ENCODE assay signal across 26 cellular contexts in the genomic region with DNA sequence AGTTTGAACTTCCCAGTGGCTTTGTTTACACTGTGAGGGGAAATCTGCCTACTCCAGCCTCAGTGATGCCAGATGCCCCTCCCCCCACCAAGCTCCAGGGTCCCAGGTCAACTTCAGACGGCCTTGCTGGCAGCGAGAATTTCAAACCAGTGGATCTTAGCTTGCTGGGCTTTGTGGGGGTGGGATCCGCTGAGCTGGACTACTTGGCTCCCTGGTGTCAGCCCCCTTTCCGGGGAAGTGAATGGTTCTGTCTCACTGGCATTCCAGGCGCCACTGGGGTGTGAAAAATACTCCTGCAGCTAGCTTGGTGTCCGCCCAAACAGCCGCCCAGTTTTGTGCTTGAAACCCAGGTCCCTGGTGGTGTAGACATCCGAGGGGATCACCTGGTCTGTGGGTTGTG.
DNase-seq lines count a peak whose midpoint lies in the region; ATAC-seq, FAIRE-seq and TF ChIP-seq lines count a peak whose summit lies in the region.
"Had no signal": no experiment of that assay in that cellular context is flagged by ENCODE, and none has a peak within 500 bp of the region (broad histone marks: within the 10 kb centered on the region; RNA-seq: fewer than 3 reads in every experiment).

No MANE protein-coding gene starts in this region.

- POLR2A ChIA-PET in K562 (lab: Yijun Ruan, JAX) = no interaction called here

- peaks cover 2% of the 10 kb centered on the region for H3K27me3 Mint-ChIP-seq in GM23338 (ENCODE audit: insufficient read depth, low read depth, poor library complexity)

- H3K79me1 ChIP-seq in neuronal stem cell (ENCODE audit: low read depth, low read length) = no peaks in the 10 kb centered on the region

- H3K14ac ChIP-seq in neuronal stem cell (ENCODE audit: low read length) = no peak overlapping the region

- H3K27ac Mint-ChIP-seq in GM23338 = no peak overlapping the region
- H3K27ac Mint-ChIP-seq: CD4-positive, CD25-positive, alpha-beta regulatory T cell had no signal

- H4K8ac ChIP-seq in neuronal stem cell (ENCODE audit: low read depth, low read length) = no peak overlapping the region

- no peak overlapping the region for H4K91ac ChIP-seq in neuronal stem cell (ENCODE audit: low read depth, low read length, poor library complexity)

- no peaks in the 10 kb centered on the region for H3K9me1 ChIP-seq in K562 (ENCODE audit: control insufficient read depth, insufficient read depth, low read length)

- H3K9me3 Mint-ChIP-seq in GM23338 = 0 out of 3 replicates have a peak, but pooled peaks cover 2% of the 10 kb centered on the region
- H3K9me3 Mint-ChIP-seq: CD4-positive, CD25-positive, alpha-beta regulatory T cell had no signal

- H3K79me2 ChIP-seq in GM23338 (replicated peaks; ENCODE audit: insufficient read depth) (no peaks in the 10 kb centered on the region), K562 (ENCODE audit: control insufficient read depth, insufficient read depth, low read length) (no peaks in the 10 kb centered on the region)

- H2BK5ac ChIP-seq in neuronal stem cell (ENCODE audit: low read length) = no peak overlapping the region

- H3K27ac ChIP-seq in GM23338 (ENCODE audit: low read depth) = no peak overlapping the region
- no peak overlapping the region for H3K27ac ChIP-seq in K562 (ENCODE audit: extremely low read depth, low read depth, low read length)
- no peak overlapping the region for H3K27ac ChIP-seq in neuronal stem cell (replicated peaks; ENCODE audit: low read length)
- H3K27ac ChIP-seq: BLaER1, GM23248, PC-9, SJCRH30 had no signal

- H3K4ac ChIP-seq in neuronal stem cell (ENCODE audit: low read length) = no peak overlapping the region

- no peaks in the 10 kb centered on the region for H3F3A ChIP-seq in GM23338 (replicated peaks; ENCODE audit: low read depth)

- no TSS peak for BruUV-seq in K562 (replicated peaks; lab: Mats Ljungman, UMichigan)

- no peak overlapping the region for H2BK12ac ChIP-seq in neuronal stem cell (ENCODE audit: low read length)

- H3K36me3 ChIP-seq in GM23338 (ENCODE audit: insufficient read depth) = no peaks in the 10 kb centered on the region
- H3K36me3 ChIP-seq in K562 (ENCODE audit: control insufficient read depth, insufficient read depth, low read length) = no peaks in the 10 kb centered on the region
- H3K36me3 ChIP-seq in neuronal stem cell (replicated peaks in 1 of 2; ENCODE audit: control insufficient read depth in 2 of 2, insufficient read depth in 2 of 2, low read length in 2 of 2) = no peaks in the 10 kb centered on the region
- H3K36me3 ChIP-seq: BLaER1, SJCRH30 had no signal

- H4K20me1 ChIP-seq in GM23338 (replicated peaks; ENCODE audit: insufficient read depth) (no peaks in the 10 kb centered on the region), K562 (replicated peaks; ENCODE audit: control insufficient read depth, insufficient read depth, low read length) (no peaks in the 10 kb centered on the region)
- H4K20me1 ChIP-seq: BLaER1 had no signal

- FAIRE-seq in K562 (lab: Jason Lieb, UNC) = no peak
- FAIRE-seq: A204.1, GM18507 had no signal

- no peak overlapping the region for H2AK5ac ChIP-seq in neuronal stem cell (ENCODE audit: low read depth, low read length)

- TF ChIP-seq EP300 in K562 (IDR thresholded peaks at IDR 0.05; ENCODE audit: low read length) = no peak

- H2BK120ac ChIP-seq in neuronal stem cell (ENCODE audit: low read depth, low read length) = no peak overlapping the region

- no peaks in the 10 kb centered on the region for H3K36me3 Mint-ChIP-seq in GM23338 (ENCODE audit: low read depth)
- H3K36me3 Mint-ChIP-seq: CD4-positive, CD25-positive, alpha-beta regulatory T cell had no signal

- H3K4me3 Mint-ChIP-seq in GM23338 = no peak overlapping the region
- H3K4me3 Mint-ChIP-seq: CD4-positive, CD25-positive, alpha-beta regulatory T cell had no signal

- H2AFZ ChIP-seq in GM23338 = peak overlapping the region; percentile 88
- H2AFZ ChIP-seq in K562 (ENCODE audit: low read depth, low read length) = no peak overlapping the region
- peak overlapping the region; percentile 14 for H2AFZ ChIP-seq in neuronal stem cell (ENCODE audit: low read length)
- H2AFZ ChIP-seq: GM23248, PC-9 had no signal

- TF ChIP-seq CTCF in GM23338 (conservative IDR thresholded peaks at IDR 0.05; ENCODE audit: low read depth in 2 of 2) = no peak
- TF ChIP-seq CTCF in K562 (IDR thresholded peaks at IDR 0.05 in 2 of 3, conservative IDR thresholded peaks at IDR 0.05 in 1 of 3; ENCODE audit: insufficient read depth in 2 of 3, low read depth in 1 of 3, low read length in 3 of 3) = no peak
- TF ChIP-seq CTCF in foreskin fibroblast (IDR thresholded peaks at IDR 0.05; ENCODE audit: low read depth, low read length) = no peak

- in situ Hi-C loops in K562 (cut with MboI) = no loop called here

- intact Hi-C loops in K562 (cut with micrococcal nuclease) = no loop called here

- H3K27me3 ChIP-seq in GM23338 (ENCODE audit: insufficient read depth) (no peaks in the 10 kb centered on the region), K562 (ENCODE audit: control insufficient read depth in 2 of 2, insufficient read depth in 2 of 2, low read length in 2 of 2) (peaks cover 0 to 5% of the 10 kb centered on the region in 2 experiments; a peak in 2 of 5 replicates), neuronal stem cell (ENCODE audit: control insufficient read depth in 3 of 3, insufficient read depth in 3 of 3, low read depth in 1 of 3, low read length in 3 of 3) (no peaks in the 10 kb centered on the region)
- H3K27me3 ChIP-seq: BLaER1, SJCRH30 had no signal

- CTCF ChIA-PET in K562 (lab: Yijun Ruan, JAX; ENCODE audit: low intra/inter-chr PET ratio) = no interaction called here

- DNase-seq in GM23338 (ENCODE audit: low spot score) (peak; percentile 9), K562 (ENCODE audit: extremely low read depth in 1 of 4, low spot score in 3 of 4) (no peak), kidney tubule cell (ENCODE audit: low spot score) (peak; percentile 55), neuronal stem cell (ENCODE audit: low spot score) (no peak), middle frontal gyrus (ENCODE audit: extremely low spot score, low spot score) (no peak), foreskin fibroblast (no peak), DMS53 treated with DMSO at 0.1 percent for 48 hours (lab: John Stamatoyannopoulos, UW; ENCODE audit: unreplicated experiment) (no peak)
- DNase-seq: CD4-positive, CD25-positive, alpha-beta regulatory T cell; DMS153; GM23248; HCEC 1CT; KBM-7; MV-4-11; NCI-H1105; NCI-H146; NCI-H1930; NCI-H446; NCI-H526; NCI-H82; PC-9; SJCRH30 had no signal

- H3K9me3 ChIP-seq in K562 (replicated peaks; ENCODE audit: control insufficient read depth, insufficient read depth, low read depth, low read length) = no peaks in the 10 kb centered on the region
- H3K9me3 ChIP-seq in neuronal stem cell (replicated peaks in 1 of 2; ENCODE audit: control insufficient read depth in 2 of 2, insufficient read depth in 1 of 2, low read depth in 1 of 2, low read length in 2 of 2) = peaks cover 2 to 22% of the 10 kb centered on the region in 2 donors
- H3K9me3 ChIP-seq: BLaER1 had no signal

- H3K4me1 Mint-ChIP-seq in GM23338 = peaks cover 6% of the 10 kb centered on the region
- H3K4me1 Mint-ChIP-seq: CD4-positive, CD25-positive, alpha-beta regulatory T cell had no signal

- peak overlapping the region; percentile 65 for H3K18ac ChIP-seq in neuronal stem cell (ENCODE audit: low read length)

- 0 out of 2 replicates have a peak, but pooled peaks cover 5% of the 10 kb centered on the region for H3K9me2 ChIP-seq in GM23338 (ENCODE audit: insufficient read depth)

- TF ChIP-seq RAD21 in K562 (CRISPR knock-in tag; conservative IDR thresholded peaks at IDR 0.05 in 1 of 2, IDR thresholded peaks at IDR 0.05 in 1 of 2) = no peak

- H3K4me1 ChIP-seq in GM23338 (ENCODE audit: insufficient read depth) (no peaks in the 10 kb centered on the region), K562 (replicated peaks in 1 of 2; ENCODE audit: control insufficient read depth in 2 of 2, insufficient read depth in 2 of 2, low read length in 2 of 2) (0 out of 5 replicates have a peak, but pooled peaks cover 0 to 3% of the 10 kb centered on the region in 2 experiments), neuronal stem cell (ENCODE audit: control insufficient read depth in 2 of 2, insufficient read depth in 1 of 2, low read depth in 1 of 2, low read length in 2 of 2) (peaks cover 6 to 8% of the 10 kb centered on the region in 2 donors)
- H3K4me1 ChIP-seq: BLaER1, SJCRH30 had no signal

- H3K9ac ChIP-seq in K562 (ENCODE audit: insufficient read depth in 1 of 2, low read depth in 2 of 2, low read length in 2 of 2) (no peak overlapping the region), neuronal stem cell (ENCODE audit: low read depth, low read length, poor library complexity) (no peak overlapping the region)
- H3K9ac ChIP-seq: BLaER1, GM23248 had no signal

- TF ChIP-seq POLR2A in K562 (conservative IDR thresholded peaks at IDR 0.05) = no peak

- H2BK15ac ChIP-seq in neuronal stem cell (ENCODE audit: low read length) = no peak overlapping the region

- H3K4me2 ChIP-seq in GM23338 (peak overlapping the region; percentile 20; the same call in 1 of the 2 replicates), K562 (ENCODE audit: insufficient read depth, low read length) (no peak overlapping the region), neuronal stem cell (ENCODE audit: insufficient read depth, low read length, poor library complexity, severe bottlenecking) (no peak overlapping the region)
- H3K4me2 ChIP-seq: BLaER1, PC-9 had no signal

- ATAC-seq in GM23338 (no peak; the same call in 2 of the 3 replicates), K562 (no peak)
- ATAC-seq: Right ventricle myocardium inferior, SK-N-SH treated with all-trans-retinoic acid at 6 μM for 48 hours had no signal

- H3K23ac ChIP-seq in neuronal stem cell (ENCODE audit: low read depth, low read length, poor library complexity) = no peak overlapping the region

- H3K4me3 ChIP-seq in GM23338 (no peak overlapping the region), K562 (no peak overlapping the region), neuronal stem cell (ENCODE audit: low read length in 2 of 2) (no peak overlapping the region), foreskin fibroblast (ENCODE audit: low read depth in 1 of 2, low read length in 2 of 2) (no peak overlapping the region)
- H3K4me3 ChIP-seq: BLaER1, GM23248, PC-9, SJCRH30 had no signal

- WGBS in K562 (ENCODE audit: insufficient coverage, low coverage, missing lambda C conversion rate) = 4% methylated on average over 8 of the region's 8 CpGs
- WGBS in neuronal stem cell (ENCODE audit: extremely low coverage in 2 of 2, insufficient read length in 2 of 2, insufficient replicate concordance in 1 of 2), 2 donors = no CpG with 5 or more reads among the region's 8 CpGs

TF ChIP-seq in GM23338, 12 proteins besides CTCF, POLR2A, EP300 and RAD21 (continues in another document):
- no peak for TF ChIP-seq POLR2AphosphoS5 (IDR thresholded peaks at IDR 0.05; ENCODE audit: low read depth)
- TF ChIP-seq ZNF331 (CRISPR knock-in tag; IDR thresholded peaks at IDR 0.05; ENCODE audit: low read depth) = no peak
- TF ChIP-seq EZH2phosphoT487 (IDR thresholded peaks at IDR 0.05; ENCODE audit: unreplicated experiment) = no peak

Comparison
In these comparisons a context has a peak if more than half of its experiments do, and no peak if none do; other contexts are left out.
1. DNase-seq: peak in GM23338 (single experiment) and kidney tubule cell (single experiment); none in K562 (0 of 4), neuronal stem cell (single experiment), middle frontal gyrus (single experiment), foreskin fibroblast (0 of 2) and DMS53 treated with DMSO at 0.1 percent for 48 hours (single experiment).